In the genomic region with DNA sequence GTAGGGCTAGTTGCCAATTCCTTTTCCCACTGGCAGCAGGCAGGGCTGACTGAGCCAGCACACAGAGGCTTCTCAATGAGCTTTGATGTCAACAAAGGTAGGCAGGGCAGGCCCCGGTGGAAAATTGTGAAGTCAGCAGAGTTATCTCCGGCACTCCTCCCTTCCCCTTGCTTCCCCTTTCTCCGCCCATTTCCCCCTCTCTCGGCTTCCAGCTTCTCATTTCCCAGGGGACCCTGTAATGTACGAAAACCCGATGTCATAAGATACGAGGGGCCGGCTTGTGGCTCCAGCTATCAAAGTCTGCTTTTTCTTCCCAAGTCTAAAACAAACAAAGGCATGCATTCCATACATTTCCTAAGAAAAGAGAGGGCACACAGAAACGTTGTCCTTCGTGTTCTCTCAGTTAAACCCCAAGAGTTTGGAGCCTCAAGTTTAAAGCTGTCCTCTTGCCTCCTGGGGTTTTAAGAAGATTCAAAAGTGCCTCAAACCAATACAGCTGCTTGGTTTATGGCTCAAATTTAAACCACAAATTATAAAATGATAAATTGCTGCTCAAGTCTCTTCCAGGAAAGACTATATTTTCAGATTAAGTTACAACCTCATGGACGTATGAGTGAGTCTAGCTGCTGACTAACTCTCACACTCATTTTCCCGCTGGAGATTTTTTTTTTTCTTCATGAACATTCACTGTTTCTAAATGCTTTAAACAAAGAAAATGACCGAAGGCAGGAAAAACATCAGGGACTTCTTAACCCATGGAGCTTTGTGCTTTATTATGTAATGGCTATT, we compare ENCODE assay signal across 1 cellular context.
TF ChIP-seq lines count a peak whose summit lies in the region.

No MANE protein-coding gene starts in this region.

TF ChIP-seq in HepG2, 621 proteins besides CTCF, POLR2A, EP300 and RAD21 (continued from another document and continues in another):
- TF ChIP-seq, protein P1, sequence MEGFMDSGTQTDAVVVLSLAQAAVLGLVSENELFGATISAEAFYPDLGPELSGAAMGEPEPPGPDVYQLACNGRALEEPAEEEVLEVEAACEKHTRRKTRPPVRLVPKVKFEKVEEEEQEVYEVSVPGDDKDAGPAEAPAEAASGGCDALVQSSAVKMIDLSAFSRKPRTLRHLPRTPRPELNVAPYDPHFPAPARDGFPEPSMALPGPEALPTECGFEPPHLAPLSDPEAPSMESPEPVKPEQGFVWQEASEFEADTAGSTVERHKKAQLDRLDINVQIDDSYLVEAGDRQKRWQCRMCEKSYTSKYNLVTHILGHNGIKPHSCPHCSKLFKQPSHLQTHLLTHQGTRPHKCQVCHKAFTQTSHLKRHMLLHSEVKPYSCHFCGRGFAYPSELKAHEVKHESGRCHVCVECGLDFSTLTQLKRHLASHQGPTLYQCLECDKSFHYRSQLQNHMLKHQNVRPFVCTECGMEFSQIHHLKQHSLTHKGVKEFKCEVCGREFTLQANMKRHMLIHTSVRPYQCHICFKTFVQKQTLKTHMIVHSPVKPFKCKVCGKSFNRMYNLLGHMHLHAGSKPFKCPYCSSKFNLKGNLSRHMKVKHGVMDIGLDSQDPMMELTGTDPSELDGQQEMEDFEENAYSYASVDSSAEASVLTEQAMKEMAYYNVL (CRISPR knock-in tag; IDR thresholded peaks at IDR 0.05; ENCODE audit: borderline replicate concordance), result peak; percentile 98
- TF ChIP-seq RCOR2 (CRISPR knock-in tag; IDR thresholded peaks at IDR 0.05) (peak; percentile 64; the same call in 1 of the 2 replicates), ZNF225 (CRISPR knock-in tag; IDR thresholded peaks at IDR 0.05) (no peak), SALL1 (CRISPR knock-in tag; IDR thresholded peaks at IDR 0.05) (peak; percentile 92), SCMH1 (CRISPR knock-in tag; IDR thresholded peaks at IDR 0.05; ENCODE audit: borderline replicate concordance) (no peak), SAP130 (CRISPR knock-in tag; IDR thresholded peaks at IDR 0.05; ENCODE audit: low read depth) (peak; percentile 82), NCOA2 (CRISPR knock-in tag; IDR thresholded peaks at IDR 0.05) (peak; percentile 91), SSRP1 (CRISPR knock-in tag; IDR thresholded peaks at IDR 0.05) (no peak), ZFAT (CRISPR knock-in tag; conservative IDR thresholded peaks at IDR 0.05) (no peak), REL (CRISPR knock-in tag; conservative IDR thresholded peaks at IDR 0.05) (no peak), PHF8 (CRISPR knock-in tag; IDR thresholded peaks at IDR 0.05) (peak; percentile 41; the same call in 1 of the 2 replicates), NFYC (CRISPR knock-in tag; IDR thresholded peaks at IDR 0.05) (no peak), PAX8 (CRISPR knock-in tag; IDR thresholded peaks at IDR 0.05; ENCODE audit: borderline replicate concordance) (no peak), MTF1 (CRISPR knock-in tag; IDR thresholded peaks at IDR 0.05) (no peak), MED8 (CRISPR knock-in tag; IDR thresholded peaks at IDR 0.05; ENCODE audit: insufficient replicate concordance) (peak; percentile 94), ZNF256 (CRISPR knock-in tag; conservative IDR thresholded peaks at IDR 0.05) (0 out of 2 replicates have a peak, but pooled peaks have one; percentile 22), NR3C1 (CRISPR knock-in tag; IDR thresholded peaks at IDR 0.05) (no peak), ZFP82 (CRISPR knock-in tag; IDR thresholded peaks at IDR 0.05; ENCODE audit: borderline replicate concordance) (no peak), ZNF616 (CRISPR knock-in tag; IDR thresholded peaks at IDR 0.05; ENCODE audit: low read depth) (no peak), ZNF724P (CRISPR knock-in tag; IDR thresholded peaks at IDR 0.05; ENCODE audit: borderline replicate concordance) (no peak; the same call in 1 of the 2 replicates), ATM (IDR thresholded peaks at IDR 0.05; ENCODE audit: borderline replicate concordance) (no peak), ATF7 (IDR thresholded peaks at IDR 0.05) (no peak), ATF7 (CRISPR knock-in tag; IDR thresholded peaks at IDR 0.05) (peak; percentile 68), ZZZ3 (CRISPR knock-in tag; IDR thresholded peaks at IDR 0.05; ENCODE audit: borderline replicate concordance) (0 out of 2 replicates have a peak, but pooled peaks have one; percentile 22)
- TF ChIP-seq, protein P2, sequence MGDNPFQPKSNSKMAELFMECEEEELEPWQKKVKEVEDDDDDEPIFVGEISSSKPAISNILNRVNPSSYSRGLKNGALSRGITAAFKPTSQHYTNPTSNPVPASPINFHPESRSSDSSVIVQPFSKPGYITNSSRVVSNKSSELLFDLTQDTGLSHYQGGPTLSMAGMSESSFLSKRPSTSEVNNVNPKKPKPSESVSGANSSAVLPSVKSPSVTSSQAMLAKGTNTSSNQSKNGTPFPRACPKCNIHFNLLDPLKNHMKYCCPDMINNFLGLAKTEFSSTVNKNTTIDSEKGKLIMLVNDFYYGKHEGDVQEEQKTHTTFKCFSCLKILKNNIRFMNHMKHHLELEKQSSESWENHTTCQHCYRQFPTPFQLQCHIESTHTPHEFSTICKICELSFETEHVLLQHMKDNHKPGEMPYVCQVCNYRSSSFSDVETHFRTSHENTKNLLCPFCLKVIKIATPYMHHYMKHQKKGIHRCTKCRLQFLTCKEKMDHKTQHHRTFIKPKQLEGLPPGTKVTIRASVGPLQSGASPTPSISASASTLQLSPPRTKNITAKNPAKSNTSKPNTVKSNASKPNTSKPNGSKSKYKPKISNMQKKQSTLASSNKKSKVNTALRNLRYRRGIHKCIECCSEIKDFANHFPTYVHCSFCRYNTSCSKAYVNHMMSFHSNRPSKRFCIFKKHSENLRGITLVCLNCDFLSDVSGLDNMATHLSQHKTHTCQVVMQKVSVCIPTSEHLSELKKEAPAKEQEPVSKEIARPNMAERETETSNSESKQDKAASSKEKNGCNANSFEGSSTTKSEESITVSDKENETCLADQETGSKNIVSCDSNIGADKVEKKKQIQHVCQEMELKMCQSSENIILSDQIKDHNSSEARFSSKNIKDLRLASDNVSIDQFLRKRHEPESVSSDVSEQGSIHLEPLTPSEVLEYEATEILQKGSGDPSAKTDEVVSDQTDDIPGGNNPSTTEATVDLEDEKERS (CRISPR knock-in tag; IDR thresholded peaks at IDR 0.05), result no peak
- TF ChIP-seq, protein P3, sequence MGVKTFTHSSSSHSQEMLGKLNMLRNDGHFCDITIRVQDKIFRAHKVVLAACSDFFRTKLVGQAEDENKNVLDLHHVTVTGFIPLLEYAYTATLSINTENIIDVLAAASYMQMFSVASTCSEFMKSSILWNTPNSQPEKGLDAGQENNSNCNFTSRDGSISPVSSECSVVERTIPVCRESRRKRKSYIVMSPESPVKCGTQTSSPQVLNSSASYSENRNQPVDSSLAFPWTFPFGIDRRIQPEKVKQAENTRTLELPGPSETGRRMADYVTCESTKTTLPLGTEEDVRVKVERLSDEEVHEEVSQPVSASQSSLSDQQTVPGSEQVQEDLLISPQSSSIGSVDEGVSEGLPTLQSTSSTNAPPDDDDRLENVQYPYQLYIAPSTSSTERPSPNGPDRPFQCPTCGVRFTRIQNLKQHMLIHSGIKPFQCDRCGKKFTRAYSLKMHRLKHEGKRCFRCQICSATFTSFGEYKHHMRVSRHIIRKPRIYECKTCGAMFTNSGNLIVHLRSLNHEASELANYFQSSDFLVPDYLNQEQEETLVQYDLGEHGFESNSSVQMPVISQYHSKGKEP (CRISPR knock-in tag; IDR thresholded peaks at IDR 0.05), result no peak
- TF ChIP-seq, protein P4, sequence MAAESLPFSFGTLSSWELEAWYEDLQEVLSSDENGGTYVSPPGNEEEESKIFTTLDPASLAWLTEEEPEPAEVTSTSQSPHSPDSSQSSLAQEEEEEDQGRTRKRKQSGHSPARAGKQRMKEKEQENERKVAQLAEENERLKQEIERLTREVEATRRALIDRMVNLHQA (CRISPR knock-in tag; IDR thresholded peaks at IDR 0.05), result no peak; the same call in 1 of the 2 replicates
- TF ChIP-seq, protein P5, sequence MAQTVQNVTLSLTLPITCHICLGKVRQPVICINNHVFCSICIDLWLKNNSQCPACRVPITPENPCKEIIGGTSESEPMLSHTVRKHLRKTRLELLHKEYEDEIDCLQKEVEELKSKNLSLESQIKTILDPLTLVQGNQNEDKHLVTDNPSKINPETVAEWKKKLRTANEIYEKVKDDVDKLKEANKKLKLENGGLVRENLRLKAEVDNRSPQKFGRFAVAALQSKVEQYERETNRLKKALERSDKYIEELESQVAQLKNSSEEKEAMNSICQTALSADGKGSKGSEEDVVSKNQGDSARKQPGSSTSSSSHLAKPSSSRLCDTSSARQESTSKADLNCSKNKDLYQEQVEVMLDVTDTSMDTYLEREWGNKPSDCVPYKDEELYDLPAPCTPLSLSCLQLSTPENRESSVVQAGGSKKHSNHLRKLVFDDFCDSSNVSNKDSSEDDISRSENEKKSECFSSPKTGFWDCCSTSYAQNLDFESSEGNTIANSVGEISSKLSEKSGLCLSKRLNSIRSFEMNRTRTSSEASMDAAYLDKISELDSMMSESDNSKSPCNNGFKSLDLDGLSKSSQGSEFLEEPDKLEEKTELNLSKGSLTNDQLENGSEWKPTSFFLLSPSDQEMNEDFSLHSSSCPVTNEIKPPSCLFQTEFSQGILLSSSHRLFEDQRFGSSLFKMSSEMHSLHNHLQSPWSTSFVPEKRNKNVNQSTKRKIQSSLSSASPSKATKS (CRISPR knock-in tag; IDR thresholded peaks at IDR 0.05), result no peak
- TF ChIP-seq, protein P6, sequence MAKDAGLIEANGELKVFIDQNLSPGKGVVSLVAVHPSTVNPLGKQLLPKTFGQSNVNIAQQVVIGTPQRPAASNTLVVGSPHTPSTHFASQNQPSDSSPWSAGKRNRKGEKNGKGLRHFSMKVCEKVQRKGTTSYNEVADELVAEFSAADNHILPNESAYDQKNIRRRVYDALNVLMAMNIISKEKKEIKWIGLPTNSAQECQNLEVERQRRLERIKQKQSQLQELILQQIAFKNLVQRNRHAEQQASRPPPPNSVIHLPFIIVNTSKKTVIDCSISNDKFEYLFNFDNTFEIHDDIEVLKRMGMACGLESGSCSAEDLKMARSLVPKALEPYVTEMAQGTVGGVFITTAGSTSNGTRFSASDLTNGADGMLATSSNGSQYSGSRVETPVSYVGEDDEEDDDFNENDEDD (CRISPR knock-in tag; IDR thresholded peaks at IDR 0.05; ENCODE audit: borderline replicate concordance), result peak; percentile 37; the same call in 1 of the 2 replicates
- TF ChIP-seq, protein P7, sequence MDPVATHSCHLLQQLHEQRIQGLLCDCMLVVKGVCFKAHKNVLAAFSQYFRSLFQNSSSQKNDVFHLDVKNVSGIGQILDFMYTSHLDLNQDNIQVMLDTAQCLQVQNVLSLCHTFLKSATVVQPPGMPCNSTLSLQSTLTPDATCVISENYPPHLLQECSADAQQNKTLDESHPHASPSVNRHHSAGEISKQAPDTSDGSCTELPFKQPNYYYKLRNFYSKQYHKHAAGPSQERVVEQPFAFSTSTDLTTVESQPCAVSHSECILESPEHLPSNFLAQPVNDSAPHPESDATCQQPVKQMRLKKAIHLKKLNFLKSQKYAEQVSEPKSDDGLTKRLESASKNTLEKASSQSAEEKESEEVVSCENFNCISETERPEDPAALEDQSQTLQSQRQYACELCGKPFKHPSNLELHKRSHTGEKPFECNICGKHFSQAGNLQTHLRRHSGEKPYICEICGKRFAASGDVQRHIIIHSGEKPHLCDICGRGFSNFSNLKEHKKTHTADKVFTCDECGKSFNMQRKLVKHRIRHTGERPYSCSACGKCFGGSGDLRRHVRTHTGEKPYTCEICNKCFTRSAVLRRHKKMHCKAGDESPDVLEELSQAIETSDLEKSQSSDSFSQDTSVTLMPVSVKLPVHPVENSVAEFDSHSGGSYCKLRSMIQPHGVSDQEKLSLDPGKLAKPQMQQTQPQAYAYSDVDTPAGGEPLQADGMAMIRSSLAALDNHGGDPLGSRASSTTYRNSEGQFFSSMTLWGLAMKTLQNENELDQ (CRISPR knock-in tag; IDR thresholded peaks at IDR 0.05; ENCODE audit: borderline replicate concordance), result no peak
- TF ChIP-seq, protein P8, sequence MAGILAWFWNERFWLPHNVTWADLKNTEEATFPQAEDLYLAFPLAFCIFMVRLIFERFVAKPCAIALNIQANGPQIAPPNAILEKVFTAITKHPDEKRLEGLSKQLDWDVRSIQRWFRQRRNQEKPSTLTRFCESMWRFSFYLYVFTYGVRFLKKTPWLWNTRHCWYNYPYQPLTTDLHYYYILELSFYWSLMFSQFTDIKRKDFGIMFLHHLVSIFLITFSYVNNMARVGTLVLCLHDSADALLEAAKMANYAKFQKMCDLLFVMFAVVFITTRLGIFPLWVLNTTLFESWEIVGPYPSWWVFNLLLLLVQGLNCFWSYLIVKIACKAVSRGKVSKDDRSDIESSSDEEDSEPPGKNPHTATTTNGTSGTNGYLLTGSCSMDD (CRISPR knock-in tag; IDR thresholded peaks at IDR 0.05), result no peak
- TF ChIP-seq, protein P9, sequence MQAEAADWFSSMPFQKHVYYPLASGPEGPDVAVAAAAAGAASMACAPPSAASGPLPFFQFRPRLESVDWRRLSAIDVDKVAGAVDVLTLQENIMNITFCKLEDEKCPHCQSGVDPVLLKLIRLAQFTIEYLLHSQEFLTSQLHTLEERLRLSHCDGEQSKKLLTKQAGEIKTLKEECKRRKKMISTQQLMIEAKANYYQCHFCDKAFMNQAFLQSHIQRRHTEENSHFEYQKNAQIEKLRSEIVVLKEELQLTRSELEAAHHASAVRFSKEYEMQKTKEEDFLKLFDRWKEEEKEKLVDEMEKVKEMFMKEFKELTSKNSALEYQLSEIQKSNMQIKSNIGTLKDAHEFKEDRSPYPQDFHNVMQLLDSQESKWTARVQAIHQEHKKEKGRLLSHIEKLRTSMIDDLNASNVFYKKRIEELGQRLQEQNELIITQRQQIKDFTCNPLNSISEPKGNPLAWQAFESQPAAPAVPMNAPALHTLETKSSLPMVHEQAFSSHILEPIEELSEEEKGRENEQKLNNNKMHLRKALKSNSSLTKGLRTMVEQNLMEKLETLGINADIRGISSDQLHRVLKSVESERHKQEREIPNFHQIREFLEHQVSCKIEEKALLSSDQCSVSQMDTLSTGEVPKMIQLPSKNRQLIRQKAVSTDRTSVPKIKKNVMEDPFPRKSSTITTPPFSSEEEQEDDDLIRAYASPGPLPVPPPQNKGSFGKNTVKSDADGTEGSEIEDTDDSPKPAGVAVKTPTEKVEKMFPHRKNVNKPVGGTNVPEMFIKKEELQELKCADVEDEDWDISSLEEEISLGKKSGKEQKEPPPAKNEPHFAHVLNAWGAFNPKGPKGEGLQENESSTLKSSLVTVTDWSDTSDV (CRISPR knock-in tag; IDR thresholded peaks at IDR 0.05), result no peak
- TF ChIP-seq, protein P10, sequence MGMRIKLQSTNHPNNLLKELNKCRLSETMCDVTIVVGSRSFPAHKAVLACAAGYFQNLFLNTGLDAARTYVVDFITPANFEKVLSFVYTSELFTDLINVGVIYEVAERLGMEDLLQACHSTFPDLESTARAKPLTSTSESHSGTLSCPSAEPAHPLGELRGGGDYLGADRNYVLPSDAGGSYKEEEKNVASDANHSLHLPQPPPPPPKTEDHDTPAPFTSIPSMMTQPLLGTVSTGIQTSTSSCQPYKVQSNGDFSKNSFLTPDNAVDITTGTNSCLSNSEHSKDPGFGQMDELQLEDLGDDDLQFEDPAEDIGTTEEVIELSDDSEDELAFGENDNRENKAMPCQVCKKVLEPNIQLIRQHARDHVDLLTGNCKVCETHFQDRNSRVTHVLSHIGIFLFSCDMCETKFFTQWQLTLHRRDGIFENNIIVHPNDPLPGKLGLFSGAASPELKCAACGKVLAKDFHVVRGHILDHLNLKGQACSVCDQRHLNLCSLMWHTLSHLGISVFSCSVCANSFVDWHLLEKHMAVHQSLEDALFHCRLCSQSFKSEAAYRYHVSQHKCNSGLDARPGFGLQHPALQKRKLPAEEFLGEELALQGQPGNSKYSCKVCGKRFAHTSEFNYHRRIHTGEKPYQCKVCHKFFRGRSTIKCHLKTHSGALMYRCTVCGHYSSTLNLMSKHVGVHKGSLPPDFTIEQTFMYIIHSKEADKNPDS (CRISPR knock-in tag; IDR thresholded peaks at IDR 0.05), result no peak
